ENCODE assay signal across 27 cellular contexts in genomic region chrX:33592398-33592797, GRCh38.
A peak's percentile ranks its signal among the peaks of the same experiment; 100 is the strongest.
DNase-seq lines count a peak whose midpoint lies in the region; ATAC-seq, FAIRE-seq and TF ChIP-seq lines count a peak whose summit lies in the region.
"Had no signal": no experiment of that assay in that cellular context is flagged by ENCODE, and none has a peak within 500 bp of the region (broad histone marks: within the 10 kb centered on the region; RNA-seq: fewer than 3 reads in every experiment).

No MANE protein-coding gene starts in this region.

- TF ChIP-seq POLR2A in HepG2 (IDR thresholded peaks at IDR 0.05; ENCODE audit: insufficient read depth in 1 of 2, low read depth in 2 of 2, low read length in 2 of 2) (no peak), right lobe of liver (IDR thresholded peaks at IDR 0.05) (no peak)

- H4K20me1 ChIP-seq in HepG2 (ENCODE audit: insufficient read depth, low read length) (no peaks in the 10 kb centered on the region), astrocyte (ENCODE audit: insufficient read depth, low read length) (no peaks in the 10 kb centered on the region)
- H4K20me1 ChIP-seq: BLaER1 had no signal

- no peak overlapping the region for H3K4me3 Mint-ChIP-seq in astrocyte (ENCODE audit: unreplicated experiment)
- H3K4me3 Mint-ChIP-seq: CD14-positive monocyte; CD4-positive, alpha-beta memory T cell; CD4-positive, CD25-positive, alpha-beta regulatory T cell; CD8-positive, alpha-beta memory T cell had no signal

- POLR2A ChIA-PET in HepG2 (lab: Yijun Ruan, JAX), result no interaction called here

- BruUV-seq in HepG2 (replicated peaks; lab: Mats Ljungman, UMichigan), result no TSS peak

- no peaks in the 10 kb centered on the region for H3K27me3 Mint-ChIP-seq in astrocyte (ENCODE audit: low read depth, unreplicated experiment)
- H3K27me3 Mint-ChIP-seq: CD4-positive, alpha-beta memory T cell; CD4-positive, CD25-positive, alpha-beta regulatory T cell; CD8-positive, alpha-beta memory T cell had no signal

- H3K9ac ChIP-seq in HepG2 (ENCODE audit: insufficient read depth, low read depth, low read length) (no peak overlapping the region), astrocyte (ENCODE audit: low read length) (no peak overlapping the region)
- H3K9ac ChIP-seq: BLaER1 had no signal

- no peak overlapping the region for H3K4me2 ChIP-seq in HepG2 (ENCODE audit: low read depth, low read length)
- no peak overlapping the region for H3K4me2 ChIP-seq in astrocyte (ENCODE audit: low read length)
- H3K4me2 ChIP-seq: BLaER1 had no signal

- H3K27me3 ChIP-seq in HepG2 (ENCODE audit: control insufficient read depth in 1 of 2, insufficient read depth in 2 of 2, low read length in 2 of 2), result no peaks in the 10 kb centered on the region
- no peaks in the 10 kb centered on the region for H3K27me3 ChIP-seq in right lobe of liver
- no peaks in the 10 kb centered on the region for H3K27me3 ChIP-seq in astrocyte (ENCODE audit: insufficient read depth, low read length)
- H3K27me3 ChIP-seq: BE2C had no signal

- no peak overlapping the region for H3K4me3 ChIP-seq in HepG2 (replicated peaks in 1 of 3; ENCODE audit: insufficient read depth in 1 of 3, low read depth in 2 of 3, low read length in 3 of 3)
- no peak overlapping the region for H3K4me3 ChIP-seq in right lobe of liver
- no peak overlapping the region for H3K4me3 ChIP-seq in astrocyte (ENCODE audit: insufficient read depth, low read depth, low read length)
- H3K4me3 ChIP-seq: BLaER1, GM12878 had no signal

- no peaks in the 10 kb centered on the region for H3K4me1 Mint-ChIP-seq in astrocyte (ENCODE audit: low read depth, unreplicated experiment)
- H3K4me1 Mint-ChIP-seq: CD14-positive monocyte; CD4-positive, alpha-beta memory T cell; CD8-positive, alpha-beta memory T cell had no signal

- H3K36me3 ChIP-seq in HepG2 (replicated peaks in 1 of 2; ENCODE audit: control insufficient read depth in 1 of 2, insufficient read depth in 2 of 2, low read length in 2 of 2), result no peaks in the 10 kb centered on the region
- no peaks in the 10 kb centered on the region for H3K36me3 ChIP-seq in right lobe of liver
- no peaks in the 10 kb centered on the region for H3K36me3 ChIP-seq in astrocyte (ENCODE audit: insufficient read depth, low read length)
- H3K36me3 ChIP-seq: BE2C, BLaER1 had no signal

- H3K27ac Mint-ChIP-seq in astrocyte (ENCODE audit: unreplicated experiment), result no peak overlapping the region
- H3K27ac Mint-ChIP-seq: CD14-positive monocyte; CD4-positive, alpha-beta memory T cell; CD4-positive, CD25-positive, alpha-beta regulatory T cell; CD8-positive, alpha-beta memory T cell had no signal

- in situ Hi-C loops in HepG2 (cut with HindIII; ENCODE audit: extremely low pct_ligation_motif_present, low pct_unique_long_range_greater_than_20kb), result no loop called here

- H2AFZ ChIP-seq in HepG2 (ENCODE audit: low read length), result no peak overlapping the region
- no peak overlapping the region for H2AFZ ChIP-seq in astrocyte (ENCODE audit: low read depth, low read length)

- ATAC-seq in HepG2 (no peak), right lobe of liver (no peak), GM21423 (IDR thresholded peaks at IDR 0.05; ENCODE audit: unreplicated experiment) (no peak), GM19351 (IDR thresholded peaks at IDR 0.05; ENCODE audit: unreplicated experiment) (no peak)
- ATAC-seq: GM12878 had no signal

- H3K36me3 Mint-ChIP-seq in astrocyte (ENCODE audit: low read depth, unreplicated experiment), result no peaks in the 10 kb centered on the region
- H3K36me3 Mint-ChIP-seq: CD14-positive monocyte; CD4-positive, alpha-beta memory T cell; CD4-positive, CD25-positive, alpha-beta regulatory T cell; CD8-positive, alpha-beta memory T cell had no signal

- no peak for FAIRE-seq in HepG2 (lab: Jason Lieb, UNC)
- FAIRE-seq in astrocyte (lab: Jason Lieb, UNC), result peak; percentile 43
- FAIRE-seq in colon (lab: Jason Lieb, UNC), result peak; percentile 14
- FAIRE-seq: GM12878, GM12892, GM18507 had no signal

- H3K9me3 ChIP-seq in HepG2 (ENCODE audit: low read length) (no peaks in the 10 kb centered on the region), right lobe of liver (no peaks in the 10 kb centered on the region), astrocyte (ENCODE audit: insufficient read depth, low read depth, low read length) (no peaks in the 10 kb centered on the region)
- H3K9me3 ChIP-seq: BE2C, BLaER1 had no signal

- no peaks in the 10 kb centered on the region for H3K79me2 ChIP-seq in HepG2 (ENCODE audit: insufficient read depth, low read length)
- H3K79me2 ChIP-seq in astrocyte (ENCODE audit: insufficient read depth, low read length), result no peaks in the 10 kb centered on the region

- TF ChIP-seq EP300 in HepG2 (IDR thresholded peaks at IDR 0.05; ENCODE audit: low read depth in 2 of 2, low read length in 2 of 2) (no peak), HepG2 (CRISPR knock-in tag; IDR thresholded peaks at IDR 0.05; ENCODE audit: borderline replicate concordance) (no peak)

- intact Hi-C loops in HepG2 (cut with micrococcal nuclease; ENCODE audit: unreplicated experiment) (no loop called here), right lobe of liver (cut with DNase I) (no loop called here)

- no peak overlapping the region for H3K27ac ChIP-seq in HepG2 (ENCODE audit: extremely low read length, insufficient read depth, low read length)
- H3K27ac ChIP-seq in right lobe of liver, result no peak overlapping the region
- no peak overlapping the region for H3K27ac ChIP-seq in astrocyte (ENCODE audit: low read depth, low read length)
- H3K27ac ChIP-seq: 22Rv1, BLaER1 had no signal

- no peak for TF ChIP-seq RAD21 in HepG2 (CRISPR knock-in tag; IDR thresholded peaks at IDR 0.05)

- CTCF ChIA-PET in HepG2 (lab: Yijun Ruan, JAX; ENCODE audit: low intra/inter-chr PET ratio, low total read pairs), result no interaction called here

- 3% methylated on average over 2 of the region's 2 CpGs for WGBS in HepG2 (ENCODE audit: low lambda C conversion rate)
- 62% methylated on average over 2 of the region's 2 CpGs for WGBS in right lobe of liver (ENCODE audit: insufficient coverage, low coverage, low lambda C conversion rate, missing lambda C conversion rate)

- DNase-seq in HepG2 (ENCODE audit: low spot score) (no peak), right lobe of liver (no peak), astrocyte (ENCODE audit: low read depth) (no peak), foreskin melanocyte (no peak)
- DNase-seq: ACHN; BE2C; C1 segment of cervical spinal cord; CD4-positive, alpha-beta memory T cell; CD4-positive, CD25-positive, alpha-beta regulatory T cell; CD8-positive, alpha-beta memory T cell; COR-L47; DMS 273 treated with DMSO at 0.1 percent for 48 hours; DMS153; DMS53; DMS79; DND-41; EL; GDM1 had no signal

- TF ChIP-seq CTCF in HepG2 (CRISPR knock-in tag; IDR thresholded peaks at IDR 0.05) (no peak), right lobe of liver (IDR thresholded peaks at IDR 0.05) (no peak), astrocyte (IDR thresholded peaks at IDR 0.05; ENCODE audit: insufficient read depth, low read depth, low read length) (no peak)

- H3K4me1 ChIP-seq in HepG2 (ENCODE audit: insufficient read depth, low read length) (no peaks in the 10 kb centered on the region), right lobe of liver (no peaks in the 10 kb centered on the region), astrocyte (ENCODE audit: insufficient read depth, low read length) (no peaks in the 10 kb centered on the region)
- H3K4me1 ChIP-seq: BE2C, BLaER1 had no signal

- H3K9me3 Mint-ChIP-seq in astrocyte (ENCODE audit: unreplicated experiment), result no peaks in the 10 kb centered on the region
- H3K9me3 Mint-ChIP-seq: CD14-positive monocyte had no signal

TF ChIP-seq in HepG2, 621 proteins besides CTCF, POLR2A, EP300 and RAD21:
- no peak for TF ChIP-seq ZNF124 (CRISPR knock-in tag; IDR thresholded peaks at IDR 0.05)
- TF ChIP-seq, protein P1, sequence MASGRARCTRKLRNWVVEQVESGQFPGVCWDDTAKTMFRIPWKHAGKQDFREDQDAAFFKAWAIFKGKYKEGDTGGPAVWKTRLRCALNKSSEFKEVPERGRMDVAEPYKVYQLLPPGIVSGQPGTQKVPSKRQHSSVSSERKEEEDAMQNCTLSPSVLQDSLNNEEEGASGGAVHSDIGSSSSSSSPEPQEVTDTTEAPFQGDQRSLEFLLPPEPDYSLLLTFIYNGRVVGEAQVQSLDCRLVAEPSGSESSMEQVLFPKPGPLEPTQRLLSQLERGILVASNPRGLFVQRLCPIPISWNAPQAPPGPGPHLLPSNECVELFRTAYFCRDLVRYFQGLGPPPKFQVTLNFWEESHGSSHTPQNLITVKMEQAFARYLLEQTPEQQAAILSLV (CRISPR knock-in tag; IDR thresholded peaks at IDR 0.05; ENCODE audit: borderline replicate concordance), result no peak
- TF ChIP-seq, protein P2, sequence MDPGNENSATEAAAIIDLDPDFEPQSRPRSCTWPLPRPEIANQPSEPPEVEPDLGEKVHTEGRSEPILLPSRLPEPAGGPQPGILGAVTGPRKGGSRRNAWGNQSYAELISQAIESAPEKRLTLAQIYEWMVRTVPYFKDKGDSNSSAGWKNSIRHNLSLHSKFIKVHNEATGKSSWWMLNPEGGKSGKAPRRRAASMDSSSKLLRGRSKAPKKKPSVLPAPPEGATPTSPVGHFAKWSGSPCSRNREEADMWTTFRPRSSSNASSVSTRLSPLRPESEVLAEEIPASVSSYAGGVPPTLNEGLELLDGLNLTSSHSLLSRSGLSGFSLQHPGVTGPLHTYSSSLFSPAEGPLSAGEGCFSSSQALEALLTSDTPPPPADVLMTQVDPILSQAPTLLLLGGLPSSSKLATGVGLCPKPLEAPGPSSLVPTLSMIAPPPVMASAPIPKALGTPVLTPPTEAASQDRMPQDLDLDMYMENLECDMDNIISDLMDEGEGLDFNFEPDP (CRISPR knock-in tag; conservative IDR thresholded peaks at IDR 0.05), result no peak
- TF ChIP-seq SRSF1 (optimal IDR thresholded peaks at IDR 0.05; ENCODE audit: low read depth, low read length), result no peak
- TF ChIP-seq ZNF749 (CRISPR knock-in tag; IDR thresholded peaks at IDR 0.05; ENCODE audit: borderline replicate concordance), result no peak
- no peak for TF ChIP-seq PHF20 (CRISPR knock-in tag; IDR thresholded peaks at IDR 0.05)
- TF ChIP-seq MAFK (conservative IDR thresholded peaks at IDR 0.05 in 1 of 2, IDR thresholded peaks at IDR 0.05 in 1 of 2; ENCODE audit: low read length in 2 of 2), result peak; percentile 63 to 84
- TF ChIP-seq RXRA (CRISPR knock-in tag; IDR thresholded peaks at IDR 0.05), result no peak
- no peak for TF ChIP-seq ZNF792 (CRISPR knock-in tag; IDR thresholded peaks at IDR 0.05)
- no peak for TF ChIP-seq GATA4 (IDR thresholded peaks at IDR 0.05; ENCODE audit: borderline replicate concordance, low read depth)
- TF ChIP-seq MAFF (IDR thresholded peaks at IDR 0.05; ENCODE audit: low read depth, low read length), result peak; percentile 84
- no peak for TF ChIP-seq BCL6 (CRISPR knock-in tag; IDR thresholded peaks at IDR 0.05)
- no peak for TF ChIP-seq NPAS2 (CRISPR knock-in tag; IDR thresholded peaks at IDR 0.05; ENCODE audit: borderline replicate concordance)
